In genomic region chr10:100346765-100347567, GRCh38 we compare ENCODE assay signal across 8 cellular contexts. TPM values are rescaled to one million over a fixed set of nuclear protein-coding genes. Genes with fewer than 3 reads are reported as not detected.
A peak's percentile ranks its signal among the peaks of the same experiment; 100 is the strongest.
DNase-seq lines count a peak whose midpoint lies in the region; ATAC-seq and TF ChIP-seq lines count a peak whose summit lies in the region.

Gene SCD, plus strand, starts transcription at chr10:100347233. Its CDS starts 272 bp downstream, at chr10:100347505.

- H2AFZ ChIP-seq in mammary epithelial cell (ENCODE audit: low read depth, low read length) (peak within 1 kb of the TSS; percentile 15), smooth muscle cell (ENCODE audit: low read depth) (peak within 1 kb of the TSS; percentile 50)

- peaks cover 15% of the 10 kb centered on the region for H3F3A ChIP-seq in smooth muscle cell (ENCODE audit: low read depth)

- H3K9me3 ChIP-seq in AG04450 (ENCODE audit: control insufficient read depth, insufficient read depth, low read length): no peaks in the 10 kb centered on the region; the same call in 1 of the 2 replicates
- H3K9me3 ChIP-seq in mammary epithelial cell (replicated peaks; ENCODE audit: insufficient read depth, low read length): no peaks in the 10 kb centered on the region
- no peaks in the 10 kb centered on the region for H3K9me3 ChIP-seq in smooth muscle cell (replicated peaks; ENCODE audit: low read depth)

- TF ChIP-seq POLR2A in GM18951 (IDR thresholded peaks at IDR 0.05; ENCODE audit: extremely low read depth, insufficient read depth, insufficient read length): peak; percentile 83

- H3K36me3 ChIP-seq in mammary epithelial cell (ENCODE audit: insufficient read depth, low read length): peaks cover 33% of the 10 kb centered on the region
- no peaks in the 10 kb centered on the region for H3K36me3 ChIP-seq in smooth muscle cell (ENCODE audit: low read depth)

- H3K4me2 ChIP-seq in mammary epithelial cell (ENCODE audit: insufficient read depth, low read depth, low read length): peak within 1 kb of the TSS; percentile 84
- H3K4me2 ChIP-seq in smooth muscle cell: peak within 1 kb of the TSS; percentile 96

- dilution Hi-C loops in mammary epithelial cell (cut with HindIII; ENCODE audit: low sequenced_read_pairs): loop anchor here (25.0 kb wide), 1 partner anchor 540 kb away; no protein-coding TSS in a partner anchor

- H3K4me1 ChIP-seq in mammary epithelial cell (ENCODE audit: insufficient read depth, low read length): peaks cover 43% of the 10 kb centered on the region
- peaks cover 45% of the 10 kb centered on the region for H3K4me1 ChIP-seq in smooth muscle cell (ENCODE audit: low read depth)

- peak within 1 kb of the TSS; percentile 86 for H3K4me3 ChIP-seq in AG04450 (ENCODE audit: low read depth, low read length)
- peak within 1 kb of the TSS; percentile 77 for H3K4me3 ChIP-seq in WI38 (ENCODE audit: low read depth, low read length)
- peak within 1 kb of the TSS; percentile 83 to 96 (median 94) for H3K4me3 ChIP-seq in mammary epithelial cell (replicated peaks in 1 of 3; ENCODE audit: insufficient read depth in 1 of 3, low read depth in 2 of 3, low read length in 3 of 3)
- H3K4me3 ChIP-seq in smooth muscle cell: peak within 1 kb of the TSS; percentile 84

- CTCF ChIA-PET in AG04450 (lab: Charles Lee) (interaction anchor here (0.6 to 16.3 kb wide), 8 partner anchors 8 to 172 kb away, joined by 3 to 381 read pairs (median 5); no protein-coding TSS in a partner anchor), mammary epithelial cell (lab: Charles Lee; ENCODE audit: low non-redundant PET) (interaction anchor here (0.5 kb wide), 1 partner anchor 86 kb away, joined by 5 read pairs; no protein-coding TSS in a partner anchor)

- BruUV-seq in mammary epithelial cell (replicated peaks; lab: Mats Ljungman, UMichigan): TSS peak; percentile 88

- H3K27me3 ChIP-seq in AG04450 (ENCODE audit: control insufficient read depth, insufficient read depth, low read length) (no peaks in the 10 kb centered on the region), mammary epithelial cell (ENCODE audit: insufficient read depth, low read length) (no peaks in the 10 kb centered on the region), smooth muscle cell (ENCODE audit: low read depth) (no peaks in the 10 kb centered on the region)

- peak; percentile 92 for ATAC-seq in HG03175 (IDR thresholded peaks at IDR 0.05; ENCODE audit: unreplicated experiment)

- 0% methylated on average over 2 of the region's 73 CpGs for WGBS in mammary epithelial cell (ENCODE audit: low coverage, missing lambda C conversion rate)
- WGBS in smooth muscle cell (ENCODE audit: low lambda C conversion rate): 2% methylated on average over 55 of the region's 73 CpGs

- peak within 1 kb of the TSS; percentile 73 for H3K9ac ChIP-seq in mammary epithelial cell (ENCODE audit: insufficient read depth, low read length)
- peak within 1 kb of the TSS; percentile 78 for H3K9ac ChIP-seq in smooth muscle cell (ENCODE audit: low read depth)

- H3K27ac ChIP-seq in AG04450 (ENCODE audit: low read depth, low read length): peak within 1 kb of the TSS; percentile 57
- H3K27ac ChIP-seq in mammary epithelial cell (ENCODE audit: insufficient read depth, low read depth, low read length): peak within 1 kb of the TSS; percentile 71
- H3K27ac ChIP-seq in smooth muscle cell (ENCODE audit: low read depth): peak within 1 kb of the TSS; percentile 66

- DNase-seq in AG04450 (ENCODE audit: low read depth, low spot score): peak; percentile 72
- DNase-seq in NCI-H2227 treated with DMSO at 0.1 percent for 48 hours (lab: John Stamatoyannopoulos, UW): peak; percentile 83
- DNase-seq in mammary epithelial cell: peak; percentile 95
- DNase-seq in iPS-NIHi7 (ENCODE audit: extremely low spot score): peak; percentile 98
- DNase-seq in smooth muscle cell (lab: John Stamatoyannopoulos, UW; ENCODE audit: unreplicated experiment): peak; percentile 69

- TF ChIP-seq CTCF in AG04450 (IDR thresholded peaks at IDR 0.05; ENCODE audit: low read depth, low read length) (no peak), WI38 (IDR thresholded peaks at IDR 0.05; ENCODE audit: low read depth, low read length) (no peak), mammary epithelial cell (conservative IDR thresholded peaks at IDR 0.05 in 1 of 2, IDR thresholded peaks at IDR 0.05 in 1 of 2; ENCODE audit: extremely low read depth in 1 of 2, insufficient read depth in 1 of 2, low read depth in 1 of 2, low read length in 2 of 2) (no peak), smooth muscle cell (IDR thresholded peaks at IDR 0.05; ENCODE audit: borderline replicate concordance, insufficient read depth, poor library complexity, severe bottlenecking) (no peak)

- intact Hi-C loops in mammary epithelial cell (cut with micrococcal nuclease): loop anchor here (1.0 to 10.0 kb wide), 2 partner anchors 26 to 502 kb away; no protein-coding TSS in a partner anchor

- in situ Hi-C loops in GM18951 (cut with MboI; ENCODE audit: low sequenced_read_pairs, unreplicated experiment): loop anchor here (10.0 kb wide), 1 partner anchor 168 kb away; the partner anchor contains the start of gene SEC31B
- in situ Hi-C loops in mammary epithelial cell (cut with MboI; ENCODE audit: low sequenced_read_pairs in 2 of 2): loop anchor here (25.0 kb wide), 1 partner anchor 540 kb away; no protein-coding TSS in a partner anchor

- peaks cover 14% of the 10 kb centered on the region for H4K20me1 ChIP-seq in mammary epithelial cell (ENCODE audit: insufficient read depth, low read length)
- peaks cover 47% of the 10 kb centered on the region for H4K20me1 ChIP-seq in smooth muscle cell (ENCODE audit: low read depth)

- H3K79me2 ChIP-seq in mammary epithelial cell (ENCODE audit: insufficient read depth, low read length) (peaks cover 51% of the 10 kb centered on the region), smooth muscle cell (ENCODE audit: low read depth) (peaks cover 50% of the 10 kb centered on the region)

- POLR2A ChIA-PET in AG04450 (lab: Yijun Ruan, JAX): interaction anchor here (0.7 to 3.9 kb wide), 7 partner anchors 17 to 173 kb away, joined by 3 to 38 read pairs (median 5); partner anchors contain the start of gene BLOC1S2

RNA-seq across cellular contexts. Expression of gene SCD, which starts in this region (rescaled TPM):
- polyA plus RNA-seq in AG04450 (2011; rRNA removed) (133 and 148 TPM in 2 replicates), mammary epithelial cell (1,049 TPM), smooth muscle cell (157 and 183 TPM in 2 replicates)
- polyA minus RNA-seq in AG04450 (2011; rRNA and poly(A)+ RNA removed): 181 and 190 TPM in 2 replicates
- total RNA-seq in mammary epithelial cell (100 to 1,000 TPM; 348 to 939 TPM), smooth muscle cell (306 and 316 TPM in 2 replicates)
- 2,037 TPM for polyA minus RNA-seq in mammary epithelial cell

Comparison
In these comparisons a context has a peak if more than half of its experiments do, and no peak if none do; other contexts are left out.
1. Peak in every context shown above with its lines: DNase-seq, ATAC-seq, H3K4me3 ChIP-seq and H3K27ac ChIP-seq.